In the genomic region with DNA sequence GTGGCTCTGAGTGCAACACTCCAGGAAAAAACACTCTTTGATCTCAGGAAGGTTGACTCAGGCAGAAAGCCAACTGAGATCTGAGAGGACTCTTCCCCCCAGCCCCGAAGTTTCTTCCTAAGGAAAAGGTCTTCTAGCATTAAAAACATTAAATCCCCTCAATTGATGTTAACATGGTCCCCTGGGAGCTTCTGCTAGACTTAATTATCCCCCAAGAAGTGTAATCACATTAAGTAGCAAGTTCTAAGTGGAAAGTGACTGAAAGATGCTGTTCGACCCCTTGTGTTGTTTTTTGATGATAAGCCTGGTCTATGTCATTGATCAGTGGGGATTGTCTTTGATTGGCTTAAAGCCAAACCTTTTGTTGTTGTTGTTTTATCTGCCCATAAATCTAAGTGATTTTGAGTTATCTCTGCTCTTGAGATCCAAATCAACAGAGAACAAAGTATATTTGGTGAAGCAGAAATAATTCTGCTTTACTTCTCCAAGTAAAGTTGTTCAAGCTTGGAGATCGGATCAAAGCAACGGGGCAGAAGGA, we compare ENCODE assay signal across 9 cellular contexts. TPM values are rescaled to one million over a fixed set of nuclear protein-coding genes. Genes with fewer than 3 reads are reported as not detected.
DNase-seq lines count a peak whose midpoint lies in the region; ATAC-seq, FAIRE-seq and TF ChIP-seq lines count a peak whose summit lies in the region.
"Had no signal": no experiment of that assay in that cellular context is flagged by ENCODE, and none has a peak within 500 bp of the region (broad histone marks: within the 10 kb centered on the region; RNA-seq: fewer than 3 reads in every experiment).

No MANE protein-coding gene starts in this region.

- DNase-seq in astrocyte (ENCODE audit: low read depth), result no peak
- DNase-seq in left kidney (ENCODE audit: low read depth, low spot score), result peak; percentile 53
- no peak for DNase-seq in activated CD4-positive, CD25-positive, alpha-beta regulatory T cell treated with anti-CD3 and anti-CD28 coated beads, Interleukin-2, amount 50 U/mL, for 72 hours
- no peak for DNase-seq in NCI-H128 (lab: John Stamatoyannopoulos, UW; ENCODE audit: unreplicated experiment)
- no peak for DNase-seq in iPS-NIHi7 (ENCODE audit: extremely low spot score)

- no peaks in the 10 kb centered on the region for H3K27me3 Mint-ChIP-seq in astrocyte (ENCODE audit: low read depth, unreplicated experiment)

- FAIRE-seq in astrocyte (lab: Jason Lieb, UNC), result no peak

- H3K27me3 ChIP-seq in HUES6 (ENCODE audit: control insufficient read depth, insufficient read depth, low read length) (peaks cover 43% of the 10 kb centered on the region), astrocyte (ENCODE audit: insufficient read depth, low read length) (no peaks in the 10 kb centered on the region), stomach smooth muscle (ENCODE audit: control insufficient read depth in 1 of 2, insufficient read depth in 2 of 2, low read length in 2 of 2) (no peaks in the 10 kb centered on the region)

- H3K27ac ChIP-seq in HUES6 (ENCODE audit: low read depth, low read length) (no peak overlapping the region; the same call in 1 of the 2 replicates), astrocyte (ENCODE audit: low read depth, low read length) (peak overlapping the region; percentile 53), stomach smooth muscle (ENCODE audit: low read length) (no peak overlapping the region)

- H3K4me3 ChIP-seq in HUES6 (ENCODE audit: low read depth, low read length) (peak overlapping the region; percentile 89; the same call in 1 of the 2 replicates), astrocyte (ENCODE audit: insufficient read depth, low read depth, low read length) (peak overlapping the region; percentile 93), stomach smooth muscle (ENCODE audit: low read length in 2 of 2) (peak overlapping the region; percentile 77 to 85)

- peak overlapping the region; percentile 86 for H3K4me2 ChIP-seq in astrocyte (ENCODE audit: low read length)

- H3K9ac ChIP-seq in HUES6 (ENCODE audit: low read length), result no peak overlapping the region
- peak overlapping the region; percentile 91 for H3K9ac ChIP-seq in astrocyte (ENCODE audit: low read length)
- peak overlapping the region in 1 of 2 donors; percentile 11 for H3K9ac ChIP-seq in stomach smooth muscle (ENCODE audit: low read length in 2 of 2)

- H3K36me3 ChIP-seq in HUES6 (ENCODE audit: control insufficient read depth, insufficient read depth, low read length) (peaks cover 6% of the 10 kb centered on the region; the same call in 1 of the 2 replicates), astrocyte (ENCODE audit: insufficient read depth, low read length) (peaks cover 31% of the 10 kb centered on the region), stomach smooth muscle (ENCODE audit: control insufficient read depth in 2 of 2, insufficient read depth in 2 of 2, low read length in 2 of 2) (peaks cover 0 to 4% of the 10 kb centered on the region in 2 donors)

- peaks cover 30% of the 10 kb centered on the region for H4K20me1 ChIP-seq in astrocyte (ENCODE audit: insufficient read depth, low read length)

- H3K4me3 Mint-ChIP-seq in astrocyte (ENCODE audit: unreplicated experiment), result peak overlapping the region; percentile 99
- H3K4me3 Mint-ChIP-seq: immature natural killer cell had no signal

- H3K4me1 ChIP-seq in HUES6 (ENCODE audit: control insufficient read depth, insufficient read depth, low read length) (peaks cover 11% of the 10 kb centered on the region), astrocyte (ENCODE audit: insufficient read depth, low read length) (peaks cover 11% of the 10 kb centered on the region), stomach smooth muscle (ENCODE audit: control insufficient read depth, insufficient read depth, low read length) (peaks cover 15% of the 10 kb centered on the region)

- H3K4me1 Mint-ChIP-seq in astrocyte (ENCODE audit: low read depth, unreplicated experiment), result peaks cover 23% of the 10 kb centered on the region

- peaks cover 96% of the 10 kb centered on the region for H3K79me2 ChIP-seq in astrocyte (ENCODE audit: insufficient read depth, low read length)

- ATAC-seq in GM21423 (IDR thresholded peaks at IDR 0.05; ENCODE audit: unreplicated experiment), result no peak

- TF ChIP-seq CTCF in astrocyte (IDR thresholded peaks at IDR 0.05; ENCODE audit: insufficient read depth, low read depth, low read length), result no peak

- no peaks in the 10 kb centered on the region for H3K9me3 Mint-ChIP-seq in astrocyte (ENCODE audit: unreplicated experiment)
- H3K9me3 Mint-ChIP-seq: immature natural killer cell had no signal

- H2AFZ ChIP-seq in astrocyte (ENCODE audit: low read depth, low read length), result no peak overlapping the region

- H3K27ac Mint-ChIP-seq in astrocyte (ENCODE audit: unreplicated experiment), result no peak overlapping the region
- H3K27ac Mint-ChIP-seq: immature natural killer cell had no signal

- H3K9me3 ChIP-seq in HUES6 (ENCODE audit: control insufficient read depth, insufficient read depth, low read depth, low read length) (no peaks in the 10 kb centered on the region), astrocyte (ENCODE audit: insufficient read depth, low read depth, low read length) (no peaks in the 10 kb centered on the region), stomach smooth muscle (ENCODE audit: control insufficient read depth in 2 of 2, low read length in 2 of 2) (no peaks in the 10 kb centered on the region)

- H3K36me3 Mint-ChIP-seq in astrocyte (ENCODE audit: low read depth, unreplicated experiment), result peaks cover 1% of the 10 kb centered on the region
- H3K36me3 Mint-ChIP-seq: immature natural killer cell had no signal

RNA-seq across cellular contexts. Expression of a gene that starts 3.4 kb away (rescaled TPM):
- total RNA-seq in astrocyte, result 59.4 and 73.5 TPM in 2 replicates
